Comparison of ENCODE assay signal across 1 cellular context in the genomic region with DNA sequence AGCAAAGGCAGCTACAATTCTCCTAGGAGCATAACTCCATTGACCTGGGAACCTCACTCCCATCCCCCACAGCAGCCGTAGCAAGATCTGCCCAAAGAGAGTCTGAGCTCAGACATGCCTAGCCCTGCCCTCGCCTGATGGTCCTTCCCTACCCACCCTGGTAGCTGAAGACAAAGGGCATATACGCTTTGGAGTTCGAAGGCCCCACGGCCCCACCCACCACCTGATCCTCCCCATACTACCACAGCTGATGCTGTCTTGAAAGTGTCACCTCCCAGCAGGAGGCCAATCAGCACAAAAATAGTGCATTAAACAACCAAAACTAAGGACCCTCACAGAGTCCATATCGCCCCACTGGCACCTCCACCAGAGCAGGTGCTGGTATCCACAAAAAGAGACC.
TF ChIP-seq lines count a peak whose summit lies in the region.

No MANE protein-coding gene starts in this region.

TF ChIP-seq in H1, 55 proteins besides CTCF, POLR2A, EP300 and RAD21 (continued from another document):
- TF ChIP-seq POU5F1 (IDR thresholded peaks at IDR 0.05; ENCODE audit: low read depth, low read length) (no peak), SIN3A (conservative IDR thresholded peaks at IDR 0.05 in 1 of 2, IDR thresholded peaks at IDR 0.05 in 1 of 2; ENCODE audit: low read depth in 1 of 2, low read length in 2 of 2) (no peak), CTBP2 (IDR thresholded peaks at IDR 0.05; ENCODE audit: borderline replicate concordance, insufficient read depth, insufficient read length, low read length) (no peak), EZH2 (IDR thresholded peaks at IDR 0.05; ENCODE audit: low read depth, low read length, severe bottlenecking) (no peak), CBX5 (IDR thresholded peaks at IDR 0.05; ENCODE audit: low read depth, low read length) (no peak), JUND (IDR thresholded peaks at IDR 0.05; ENCODE audit: low read length) (no peak), SRF (IDR thresholded peaks at IDR 0.05; ENCODE audit: low read depth, low read length) (no peak), TBP (IDR thresholded peaks at IDR 0.05; ENCODE audit: low read depth, low read length) (no peak), CHD1 (IDR thresholded peaks at IDR 0.05; ENCODE audit: low read depth, low read length) (no peak)
